Comparison of ENCODE assay signal across 12 cellular contexts in genomic region chr18:8701546-8702118, GRCh38. TPM values are rescaled to one million over a fixed set of nuclear protein-coding genes. Genes with fewer than 3 reads are reported as not detected.
A peak's percentile ranks its signal among the peaks of the same experiment; 100 is the strongest.
DNase-seq lines count a peak whose midpoint lies in the region; ATAC-seq and TF ChIP-seq lines count a peak whose summit lies in the region.
"Had no signal": no experiment of that assay in that cellular context is flagged by ENCODE, and none has a peak within 500 bp of the region (broad histone marks: within the 10 kb centered on the region; RNA-seq: fewer than 3 reads in every experiment).

No MANE protein-coding gene starts in this region.

- H3K27ac ChIP-seq in dorsolateral prefrontal cortex = peak overlapping the region in 55 of 59 donors; percentile 7 to 95 (median 74)
- H3K27ac ChIP-seq: epithelial cell of prostate, ovary had no signal

- H3K4me3 ChIP-seq in dorsolateral prefrontal cortex (no peak overlapping the region), Caco-2 (ENCODE audit: low read depth, low read length) (no peak overlapping the region)
- H3K4me3 ChIP-seq: ovary had no signal

- H3K9me3 Mint-ChIP-seq in osteocyte (ENCODE audit: unreplicated experiment) = no peaks in the 10 kb centered on the region
- no peaks in the 10 kb centered on the region for H3K9me3 Mint-ChIP-seq in Caco-2 (ENCODE audit: unreplicated experiment)
- H3K9me3 Mint-ChIP-seq: activated CD4-positive, alpha-beta memory T cell treated with anti-CD3 and anti-CD28 coated beads for 36 hours had no signal

- H3K4me3 Mint-ChIP-seq in osteocyte (ENCODE audit: unreplicated experiment) = no peak overlapping the region
- H3K4me3 Mint-ChIP-seq in Caco-2 (ENCODE audit: unreplicated experiment) = no peak overlapping the region
- H3K4me3 Mint-ChIP-seq: activated CD4-positive, alpha-beta memory T cell treated with anti-CD3 and anti-CD28 coated beads for 36 hours had no signal

- DNase-seq in EL = peak; percentile 91
- DNase-seq in NCI-H69 (lab: John Stamatoyannopoulos, UW) = peak; percentile 47
- peak in 3 of 10 donors; percentile 44 to 51 (median 48) for DNase-seq in dorsolateral prefrontal cortex
- no peak for DNase-seq in osteocyte (ENCODE audit: extremely low spot score, unreplicated experiment)
- DNase-seq in DMS114 treated with DMSO at 0.1 percent for 48 hours (lab: John Stamatoyannopoulos, UW; ENCODE audit: unreplicated experiment) = no peak
- no peak for DNase-seq in Caco-2
- DNase-seq in NCI-H1092 treated with DMSO at 0.1 percent for 48 hours (lab: John Stamatoyannopoulos, UW) = no peak
- DNase-seq: activated CD4-positive, alpha-beta memory T cell treated with anti-CD3 and anti-CD28 coated beads for 36 hours; stimulated activated CD4-positive, alpha-beta T cell treated with anti-CD3 and anti-CD28 coated beads, Interleukin-4, amount 100 ng/mL, for 4 hours had no signal

- no peak for ATAC-seq in GM21447 (IDR thresholded peaks at IDR 0.05; ENCODE audit: unreplicated experiment)

- CTCF ChIA-PET in Caco-2 (lab: Charles Lee) = no interaction called here

- H3K27me3 Mint-ChIP-seq in osteocyte (ENCODE audit: unreplicated experiment) (no peaks in the 10 kb centered on the region), Caco-2 (ENCODE audit: insufficient read depth, unreplicated experiment) (no peaks in the 10 kb centered on the region)

- H3K27me3 ChIP-seq in dorsolateral prefrontal cortex (no peaks in the 10 kb centered on the region), Caco-2 (replicated peaks; ENCODE audit: control insufficient read depth, insufficient read depth, low read length) (no peaks in the 10 kb centered on the region)
- H3K27me3 ChIP-seq: ovary had no signal

- H3K4me1 Mint-ChIP-seq in osteocyte (ENCODE audit: unreplicated experiment) (peaks cover 23% of the 10 kb centered on the region), Caco-2 (ENCODE audit: low read depth, unreplicated experiment) (peaks cover 6% of the 10 kb centered on the region)

- H3K4me1 ChIP-seq in Caco-2 = peaks cover 7% of the 10 kb centered on the region

- TF ChIP-seq CTCF in dorsolateral prefrontal cortex (IDR thresholded peaks at IDR 0.05 in 54 of 56, conservative IDR thresholded peaks at IDR 0.05 in 2 of 56; ENCODE audit: low read depth in 1 of 56, partially characterized antibody in 56 of 56) (no peak), osteocyte (IDR thresholded peaks at IDR 0.05) (no peak), Caco-2 (IDR thresholded peaks at IDR 0.05; ENCODE audit: insufficient read depth in 1 of 2, low read depth in 1 of 2, low read length in 1 of 2, severe bottlenecking in 1 of 2, unreplicated experiment in 1 of 2) (no peak)

- H3K27ac Mint-ChIP-seq in osteocyte (ENCODE audit: unreplicated experiment) (peak overlapping the region; percentile 29), Caco-2 (ENCODE audit: unreplicated experiment) (no peak overlapping the region)
- H3K27ac Mint-ChIP-seq: activated CD4-positive, alpha-beta memory T cell treated with anti-CD3 and anti-CD28 coated beads for 36 hours had no signal

- H3K36me3 Mint-ChIP-seq in osteocyte (ENCODE audit: unreplicated experiment) (no peaks in the 10 kb centered on the region), Caco-2 (ENCODE audit: insufficient read depth, unreplicated experiment) (peaks cover 1% of the 10 kb centered on the region)
- H3K36me3 Mint-ChIP-seq: activated CD4-positive, alpha-beta memory T cell treated with anti-CD3 and anti-CD28 coated beads for 36 hours had no signal

- no TSS peak for BruUV-seq in Caco-2 (replicated peaks; lab: Mats Ljungman, UMichigan)

- intact Hi-C loops in dorsolateral prefrontal cortex (cut with DNase I) (loop anchor here (5.0 to 10.0 kb wide), 6 partner anchors 89 to 633 kb away; partner anchors contain the start of genes ANKRD12 (in 1 of the 2) and TWSG1 (in 1 of the 2)), Caco-2 (cut with micrococcal nuclease; ENCODE audit: unreplicated experiment) (loop anchor here (5.0 to 10.0 kb wide), 3 partner anchors 49 to 356 kb away; no protein-coding TSS in a partner anchor)

- H3K36me3 ChIP-seq in Caco-2 (ENCODE audit: control insufficient read depth, insufficient read depth, low read length) = no peaks in the 10 kb centered on the region
- H3K36me3 ChIP-seq: ovary had no signal

- H3K9me3 ChIP-seq in Caco-2 = no peaks in the 10 kb centered on the region
- H3K9me3 ChIP-seq: ovary had no signal

- POLR2A ChIA-PET in Caco-2 (lab: Charles Lee) = no interaction called here

RNA-seq across cellular contexts. Expression of gene MTCL1, which starts 3.7 kb away (rescaled TPM):
- total RNA-seq in dorsolateral prefrontal cortex = 100 to 1,000 TPM in 2 of 120 experiments, 10 to 100 TPM in 118; 29.6 to 121 (median 68.1) TPM
- 56.9 and 58.4 TPM in 2 replicates for total RNA-seq in osteocyte
- 26.4 and 28.3 TPM in 2 replicates for total RNA-seq in Caco-2 (2022)

Comparison
In these comparisons a context has a peak if more than half of its experiments do, and no peak if none do; other contexts are left out.
1. DNase-seq: peak in EL (single experiment) and NCI-H69 (single experiment); none in osteocyte (single experiment), DMS114 treated with DMSO at 0.1 percent for 48 hours (single experiment), Caco-2 (0 of 2) and NCI-H1092 treated with DMSO at 0.1 percent for 48 hours (single experiment).